8 cellular contexts compared by ENCODE assay signal in the genomic region with DNA sequence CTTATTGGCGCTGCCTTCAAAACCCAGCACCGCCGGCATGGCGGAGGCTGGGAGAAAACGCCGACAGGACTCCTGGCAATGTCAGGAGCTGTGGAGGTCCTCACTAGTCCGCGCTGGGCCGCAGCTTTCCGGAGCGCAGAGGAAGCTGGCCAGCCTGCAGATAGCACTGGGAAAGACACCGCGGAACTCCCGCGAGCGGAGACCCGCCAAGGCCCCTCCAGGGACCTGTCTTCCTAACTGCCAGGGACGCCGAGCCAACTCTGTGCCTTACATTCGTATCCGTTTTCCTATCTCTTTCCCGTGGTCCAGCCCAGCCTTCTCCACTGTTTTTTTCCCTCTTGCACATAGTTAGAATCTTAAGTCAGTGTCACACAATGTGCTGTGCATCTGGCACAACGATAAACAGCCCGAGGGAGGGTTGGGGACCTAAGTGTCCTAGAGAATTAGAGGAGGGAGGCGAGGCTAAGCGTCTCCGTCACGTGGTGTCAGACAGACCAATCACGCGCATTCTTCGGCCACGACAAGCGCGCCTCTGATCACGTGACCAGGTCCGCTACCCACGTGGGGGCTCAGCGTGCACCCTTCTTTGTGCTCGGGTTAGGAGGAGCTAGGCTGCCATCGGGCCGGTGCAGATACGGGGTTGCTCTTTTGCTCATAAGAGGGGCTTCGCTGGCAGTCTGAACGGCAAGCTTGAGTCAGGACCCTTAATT. TPM values are rescaled to one million over a fixed set of nuclear protein-coding genes. Genes with fewer than 3 reads are reported as not detected.
DNase-seq lines count a peak whose midpoint lies in the region; ATAC-seq and TF ChIP-seq lines count a peak whose summit lies in the region.

Gene APEX1 (plus strand): TSS at position 582 of the 710 bp plus-strand sequence. CDS start 420 bp downstream, outside the sequence.
Gene OSGEP (minus strand): TSS at position 168 of the 710 bp plus-strand sequence. CDS start 129 bp downstream, at position 39.

- H3K9me3 Mint-ChIP-seq in WTC11 = no peaks in the 10 kb centered on the region

- H3K4me3 Mint-ChIP-seq in WTC11 = no peak within 1 kb of the TSS

- H3K4me1 Mint-ChIP-seq in WTC11 = peaks cover 4% of the 10 kb centered on the region; the same call in 1 of the 2 replicates

- DNase-seq in AG04449 (ENCODE audit: low read depth, low spot score) = peak; percentile 90
- DNase-seq in NCI-H2227 treated with DMSO at 0.1 percent for 48 hours (lab: John Stamatoyannopoulos, UW) = peak; percentile 98
- peak; percentile 97 for DNase-seq in WTC11 (ENCODE audit: low spot score)
- peak; percentile 99 to 100 for DNase-seq in cardiac fibroblast (ENCODE audit: low read depth in 2 of 2)
- peak; percentile 96 for DNase-seq in iPS-NIHi7 (ENCODE audit: extremely low spot score)
- DNase-seq in smooth muscle cell (lab: John Stamatoyannopoulos, UW; ENCODE audit: unreplicated experiment) = peak; percentile 86

- peak within 1 kb of the TSS; percentile 96 for H3K4me3 ChIP-seq in AG04449 (ENCODE audit: low read depth, low read length)
- peak within 1 kb of the TSS; percentile 84 to 94 for H3K4me3 ChIP-seq in cardiac fibroblast (replicated peaks in 1 of 2; ENCODE audit: low read depth in 2 of 2, low read length in 2 of 2)
- peak within 1 kb of the TSS; percentile 73 for H3K4me3 ChIP-seq in smooth muscle cell

- H3K27me3 ChIP-seq in smooth muscle cell (ENCODE audit: low read depth) = no peaks in the 10 kb centered on the region

- peak within 1 kb of the TSS; percentile 45 for H2AFZ ChIP-seq in smooth muscle cell (ENCODE audit: low read depth)

- no peaks in the 10 kb centered on the region for H3K36me3 ChIP-seq in smooth muscle cell (ENCODE audit: low read depth)

- H3K27me3 Mint-ChIP-seq in WTC11 (ENCODE audit: low read depth) = no peaks in the 10 kb centered on the region

- no peaks in the 10 kb centered on the region for H3K9me3 ChIP-seq in smooth muscle cell (replicated peaks; ENCODE audit: low read depth)

- peak within 1 kb of the TSS; percentile 93 for H3K4me2 ChIP-seq in smooth muscle cell

- ATAC-seq in GM18907 (IDR thresholded peaks at IDR 0.05; ENCODE audit: unreplicated experiment) = peak; percentile 89
- ATAC-seq in HG03159 (IDR thresholded peaks at IDR 0.05; ENCODE audit: unreplicated experiment) = peak; percentile 87
- peak; percentile 82 for ATAC-seq in WTC11

- H3K4me1 ChIP-seq in smooth muscle cell (ENCODE audit: low read depth) = peaks cover 19% of the 10 kb centered on the region

- no peak for TF ChIP-seq CTCF in AG04449 (IDR thresholded peaks at IDR 0.05; ENCODE audit: insufficient read depth, low read length, missing control alignments)
- TF ChIP-seq CTCF in WTC11 (IDR thresholded peaks at IDR 0.05) = no peak
- TF ChIP-seq CTCF in cardiac fibroblast (IDR thresholded peaks at IDR 0.05; ENCODE audit: low read depth, low read length) = no peak
- TF ChIP-seq CTCF in smooth muscle cell (IDR thresholded peaks at IDR 0.05; ENCODE audit: borderline replicate concordance, insufficient read depth, poor library complexity, severe bottlenecking) = no peak

- peaks cover 35% of the 10 kb centered on the region for H3K79me2 ChIP-seq in smooth muscle cell (ENCODE audit: low read depth)

- H3K9ac ChIP-seq in smooth muscle cell (ENCODE audit: low read depth) = peak within 1 kb of the TSS; percentile 91

- peak within 1 kb of the TSS; percentile 93 for H3K27ac ChIP-seq in smooth muscle cell (ENCODE audit: low read depth)

- no peak within 1 kb of the TSS for H3K27ac Mint-ChIP-seq in WTC11

- POLR2A ChIA-PET in AG04449 (lab: Yijun Ruan, JAX) = interaction anchor here (0.8 to 3.2 kb wide), 11 partner anchors 13 to 617 kb away, joined by 3 to 19 read pairs (median 7); partner anchors contain the start of genes KLHL33, PARP2, PNP and TEP1
- POLR2A ChIA-PET in WTC11 (lab: Charles Lee) = interaction anchor here (0.9 to 2.9 kb wide), 7 partner anchors 10 to 229 kb away, joined by 3 to 20 read pairs (median 8); partner anchors contain the start of genes PARP2, PNP and TEP1

- H3F3A ChIP-seq in smooth muscle cell (ENCODE audit: low read depth) = peaks cover 10% of the 10 kb centered on the region

- no peaks in the 10 kb centered on the region for H4K20me1 ChIP-seq in smooth muscle cell (ENCODE audit: low read depth)

- 0% methylated on average over 44 of the region's 44 CpGs for WGBS in smooth muscle cell (ENCODE audit: low lambda C conversion rate)

- CTCF ChIA-PET in AG04449 (lab: Yijun Ruan, JAX) (interaction anchor here (1.0 to 8.4 kb wide), 5 partner anchors 29 to 153 kb away, joined by 3 to 46 read pairs (median 4); partner anchors contain the start of gene TEP1), WTC11 (lab: Charles Lee) (interaction anchor here (1.2 to 2.9 kb wide), 7 partner anchors 37 to 158 kb away, joined by 4 to 10 read pairs (median 5); partner anchors contain the start of genes PARP2 and TEP1)

- peaks cover 39% of the 10 kb centered on the region for H3K36me3 Mint-ChIP-seq in WTC11

TF ChIP-seq in WTC11, 78 proteins besides CTCF, POLR2A, EP300 and RAD21 (continues in another document):
- no peak for TF ChIP-seq RORB (CRISPR knock-in tag; IDR thresholded peaks at IDR 0.05)
- TF ChIP-seq ZNF263 (CRISPR knock-in tag; IDR thresholded peaks at IDR 0.05; ENCODE audit: low read depth) = no peak
- TF ChIP-seq EMX1 (CRISPR knock-in tag; IDR thresholded peaks at IDR 0.05) = no peak
- TF ChIP-seq ESRRA (CRISPR knock-in tag; IDR thresholded peaks at IDR 0.05; ENCODE audit: borderline replicate concordance) = 0 out of 2 replicates have a peak, but pooled peaks have one; percentile 20
- TF ChIP-seq, protein P1, sequence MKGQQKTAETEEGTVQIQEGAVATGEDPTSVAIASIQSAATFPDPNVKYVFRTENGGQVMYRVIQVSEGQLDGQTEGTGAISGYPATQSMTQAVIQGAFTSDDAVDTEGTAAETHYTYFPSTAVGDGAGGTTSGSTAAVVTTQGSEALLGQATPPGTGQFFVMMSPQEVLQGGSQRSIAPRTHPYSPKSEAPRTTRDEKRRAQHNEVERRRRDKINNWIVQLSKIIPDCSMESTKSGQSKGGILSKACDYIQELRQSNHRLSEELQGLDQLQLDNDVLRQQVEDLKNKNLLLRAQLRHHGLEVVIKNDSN (CRISPR knock-in tag; IDR thresholded peaks at IDR 0.05) = peak; percentile 100
- TF ChIP-seq ATF1 (CRISPR knock-in tag; IDR thresholded peaks at IDR 0.05) = no peak
- TF ChIP-seq STAT6 (CRISPR knock-in tag; conservative IDR thresholded peaks at IDR 0.05; ENCODE audit: low read depth) = no peak
- TF ChIP-seq ZBTB43 (CRISPR knock-in tag; IDR thresholded peaks at IDR 0.05) = no peak
- TF ChIP-seq, protein P2, sequence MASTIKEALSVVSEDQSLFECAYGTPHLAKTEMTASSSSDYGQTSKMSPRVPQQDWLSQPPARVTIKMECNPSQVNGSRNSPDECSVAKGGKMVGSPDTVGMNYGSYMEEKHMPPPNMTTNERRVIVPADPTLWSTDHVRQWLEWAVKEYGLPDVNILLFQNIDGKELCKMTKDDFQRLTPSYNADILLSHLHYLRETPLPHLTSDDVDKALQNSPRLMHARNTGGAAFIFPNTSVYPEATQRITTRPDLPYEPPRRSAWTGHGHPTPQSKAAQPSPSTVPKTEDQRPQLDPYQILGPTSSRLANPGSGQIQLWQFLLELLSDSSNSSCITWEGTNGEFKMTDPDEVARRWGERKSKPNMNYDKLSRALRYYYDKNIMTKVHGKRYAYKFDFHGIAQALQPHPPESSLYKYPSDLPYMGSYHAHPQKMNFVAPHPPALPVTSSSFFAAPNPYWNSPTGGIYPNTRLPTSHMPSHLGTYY (CRISPR knock-in tag; IDR thresholded peaks at IDR 0.05) = no peak

RNA-seq across cellular contexts. Expression of gene APEX1, which starts in this region (rescaled TPM):
- total RNA-seq in WTC11 (2021) (299 to 324 TPM (median 308 TPM) in 3 replicates), smooth muscle cell (51.2 and 81.6 TPM in 2 replicates)
- 116 and 118 TPM in 2 replicates for polyA plus RNA-seq in smooth muscle cell

RNA-seq across cellular contexts. Expression of gene OSGEP, which starts in this region (rescaled TPM):
- 33.3 to 40.0 TPM (median 37.3 TPM) in 3 replicates for total RNA-seq in WTC11 (2021)
- total RNA-seq in smooth muscle cell = 33.3 and 41.3 TPM in 2 replicates
- 18.4 and 21.7 TPM in 2 replicates for polyA plus RNA-seq in smooth muscle cell

Comparison
In these comparisons a context has a peak if more than half of its experiments do, and no peak if none do; other contexts are left out.
1. Peak in every context shown above with its lines: DNase-seq, ATAC-seq, H3K4me3 ChIP-seq and H3K27ac ChIP-seq.